In the genomic region with DNA sequence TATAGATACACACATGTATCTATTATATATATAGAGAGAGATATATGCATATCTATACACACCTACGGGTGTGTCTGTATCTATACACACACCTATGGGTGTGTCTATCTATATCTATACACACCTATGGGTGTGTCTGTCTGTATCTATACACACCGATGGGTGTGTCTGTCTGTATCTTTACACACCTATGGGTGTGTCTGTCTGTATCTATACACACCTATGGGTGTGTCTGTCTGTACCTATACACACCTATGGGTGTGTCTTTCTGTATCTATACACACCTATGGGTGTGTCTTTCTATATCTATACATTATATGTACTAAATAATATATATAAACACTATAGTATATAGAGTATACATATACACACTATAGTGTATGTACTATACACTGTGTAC, we compare ENCODE assay signal across 8 cellular contexts.
"Had no signal": no experiment of that assay in that cellular context is flagged by ENCODE, and none has a peak within 500 bp of the region (broad histone marks: within the 10 kb centered on the region; RNA-seq: fewer than 3 reads in every experiment).

No MANE protein-coding gene starts in this region.

- DNase-seq: GDM1, GF-D8 had no signal

- H3K4me3 ChIP-seq: GM12878 had no signal

- FAIRE-seq: G401.6, GM12878, GM12891, GM12892, GM18507, GM19239 had no signal
